ENCODE assay signal across 35 cellular contexts in the genomic region with DNA sequence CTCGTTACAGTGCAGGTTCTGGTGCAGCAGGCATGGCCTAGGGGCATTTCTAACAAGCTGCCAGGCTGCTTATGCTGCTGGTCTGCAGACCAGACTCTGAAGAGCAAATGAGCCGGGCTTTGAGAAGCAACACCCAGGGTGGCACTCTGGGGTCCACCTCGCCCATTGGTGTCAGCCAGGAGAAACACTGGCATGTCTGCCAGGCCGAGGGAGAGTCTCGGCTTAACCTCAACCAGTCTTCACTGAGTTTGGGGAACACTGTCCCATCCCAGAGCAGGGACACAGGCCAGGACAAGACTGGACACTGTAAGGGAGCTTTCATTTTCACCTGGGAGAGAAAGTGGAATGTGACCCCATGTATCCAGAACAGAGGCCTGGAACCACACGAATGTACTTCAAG.
"Had no signal": no experiment of that assay in that cellular context is flagged by ENCODE, and none has a peak within 500 bp of the region (broad histone marks: within the 10 kb centered on the region; RNA-seq: fewer than 3 reads in every experiment).

No MANE protein-coding gene starts in this region.

- H3K27me3 Mint-ChIP-seq: activated B cell treated with CpG ODN at 0.5 μM for 24 hours; activated CD4-positive, alpha-beta memory T cell treated with anti-CD3 and anti-CD28 coated beads, Interleukin-2, amount 10 ng/mL, durations not matched to agents 7 days and 5 days; activated CD4-positive, alpha-beta T cell treated with anti-CD3 and anti-CD28 coated beads, Interleukin-2, amount 10 ng/mL, durations not matched to agents 24 days and 14 days; activated CD8-positive, alpha-beta memory T cell treated with anti-CD3 and anti-CD28 coated beads, Interleukin-2, amount 10 ng/mL, durations not matched to agents 7 days and 5 days; activated naive CD4-positive, alpha-beta T cell treated with anti-CD3 and anti-CD28 coated beads, Interleukin-2, amount 10 ng/mL, durations not matched to agents 7 days and 5 days; activated naive CD8-positive, alpha-beta T cell treated with anti-CD3 and anti-CD28 coated beads, Interleukin-2, amount 10 ng/mL, durations not matched to agents 7 days and 5 days; activated naive CD8-positive, alpha-beta T cell treated with anti-CD3 and anti-CD28 coated beads, Interleukin-2, amount 50 U/mL, for 24 hours; activated T-cell treated with anti-CD3 and anti-CD28 coated beads, Interleukin-2, amount 50 U/mL, for 24 hours had no signal

- H3K36me3 Mint-ChIP-seq: activated CD8-positive, alpha-beta memory T cell treated with anti-CD3 and anti-CD28 coated beads, Interleukin-2, amount 10 ng/mL, durations not matched to agents 7 days and 5 days; activated naive CD4-positive, alpha-beta T cell treated with anti-CD3 and anti-CD28 coated beads, Interleukin-2, amount 10 ng/mL, durations not matched to agents 7 days and 5 days; activated naive CD4-positive, alpha-beta T cell treated with anti-CD3 and anti-CD28 coated beads, Interleukin-2, amount 50 U/mL, for 24 hours; activated naive CD8-positive, alpha-beta T cell; activated naive CD8-positive, alpha-beta T cell treated with anti-CD3 and anti-CD28 coated beads, Interleukin-2, amount 10 ng/mL, durations not matched to agents 7 days and 5 days had no signal

- H3K9me3 Mint-ChIP-seq: activated B cell treated with CpG ODN at 0.5 μM for 24 hours; activated CD4-positive, alpha-beta memory T cell treated with anti-CD3 and anti-CD28 coated beads, Interleukin-2, amount 10 ng/mL, durations not matched to agents 7 days and 5 days; activated CD4-positive, alpha-beta T cell treated with anti-CD3 and anti-CD28 coated beads, Interleukin-2, amount 10 ng/mL, durations not matched to agents 24 days and 14 days; activated naive CD4-positive, alpha-beta T cell treated with anti-CD3 and anti-CD28 coated beads, Interleukin-2, amount 10 ng/mL, durations not matched to agents 7 days and 5 days; activated naive CD4-positive, alpha-beta T cell treated with anti-CD3 and anti-CD28 coated beads, Interleukin-2, amount 50 U/mL, for 24 hours; activated naive CD8-positive, alpha-beta T cell treated with anti-CD3 and anti-CD28 coated beads, Interleukin-2, amount 10 ng/mL, durations not matched to agents 7 days and 5 days; activated naive CD8-positive, alpha-beta T cell treated with anti-CD3 and anti-CD28 coated beads, Interleukin-2, amount 50 U/mL, for 24 hours; activated T-cell treated with anti-CD3 and anti-CD28 coated beads, Interleukin-2, amount 50 U/mL, for 24 hours; activated T-helper 2 cell treated with anti-CD3 and anti-CD28 coated beads, Interferon-gamma antibody, Interleukin-2, Interleukin-4, amounts not matched to agents 10 μg/mL and 5 μg/mL and 100 μg/mL, durations not matched to agents 14 hours and 24 hours and 36 hours; T-helper 1 cell treated with Interleukin-12 subunit alpha and Interleukin-12 subunit beta and Interleukin-4 antibody, amounts not matched to agents 30 μg/mL and 1 μg/mL, for 36 hours; T-helper 2 cell treated with Interferon-gamma antibody and Interleukin-4, amounts not matched to agents 5 μg/mL and 100 μg/mL, for 36 hours had no signal

- H3K27me3 ChIP-seq: ascending aorta, brain microvascular endothelial cell, breast epithelium had no signal

- H3K4me3 Mint-ChIP-seq: activated B cell treated with CpG ODN at 0.5 μM for 24 hours; activated CD4-positive, alpha-beta memory T cell treated with anti-CD3 and anti-CD28 coated beads, Interleukin-2, amount 10 ng/mL, durations not matched to agents 7 days and 5 days; activated CD4-positive, alpha-beta T cell treated with anti-CD3 and anti-CD28 coated beads, Interleukin-2, amount 10 ng/mL, durations not matched to agents 24 days and 14 days; activated CD8-positive, alpha-beta memory T cell treated with anti-CD3 and anti-CD28 coated beads, Interleukin-2, amount 10 ng/mL, durations not matched to agents 7 days and 5 days; activated CD8-positive, alpha-beta T cell treated with anti-CD3 and anti-CD28 coated beads, Interleukin-2, amount 10 ng/mL, durations not matched to agents 7 days and 5 days; activated naive CD4-positive, alpha-beta T cell treated with anti-CD3 and anti-CD28 coated beads, Interleukin-2, amount 10 ng/mL, durations not matched to agents 7 days and 5 days; activated naive CD4-positive, alpha-beta T cell treated with anti-CD3 and anti-CD28 coated beads, Interleukin-2, amount 50 U/mL, for 24 hours; activated naive CD8-positive, alpha-beta T cell; activated naive CD8-positive, alpha-beta T cell treated with anti-CD3 and anti-CD28 coated beads, Interleukin-2, amount 10 ng/mL, durations not matched to agents 7 days and 5 days; activated naive CD8-positive, alpha-beta T cell treated with anti-CD3 and anti-CD28 coated beads, Interleukin-2, amount 50 U/mL, for 24 hours; activated T-cell treated with anti-CD3 and anti-CD28 coated beads, Interleukin-2, amount 50 U/mL, for 24 hours; T-helper 1 cell treated with Interleukin-12 subunit alpha and Interleukin-12 subunit beta and Interleukin-4 antibody, amounts not matched to agents 30 μg/mL and 1 μg/mL, for 36 hours; T-helper 2 cell treated with Interferon-gamma antibody and Interleukin-4, amounts not matched to agents 5 μg/mL and 100 μg/mL, for 36 hours had no signal

- H3K4me1 ChIP-seq: ascending aorta, breast epithelium had no signal

- H3K4me3 ChIP-seq: ascending aorta, breast epithelium had no signal

- H3K36me3 ChIP-seq: breast epithelium had no signal

- H3K27ac Mint-ChIP-seq: activated B cell treated with CpG ODN at 0.5 μM for 24 hours; activated CD4-positive, alpha-beta memory T cell treated with anti-CD3 and anti-CD28 coated beads, Interleukin-2, amount 10 ng/mL, durations not matched to agents 7 days and 5 days; activated CD4-positive, alpha-beta T cell treated with anti-CD3 and anti-CD28 coated beads, Interleukin-2, amount 10 ng/mL, durations not matched to agents 24 days and 14 days; activated CD8-positive, alpha-beta memory T cell treated with anti-CD3 and anti-CD28 coated beads, Interleukin-2, amount 10 ng/mL, durations not matched to agents 7 days and 5 days; activated CD8-positive, alpha-beta T cell treated with anti-CD3 and anti-CD28 coated beads, Interleukin-2, amount 10 ng/mL, durations not matched to agents 7 days and 5 days; activated naive CD4-positive, alpha-beta T cell treated with anti-CD3 and anti-CD28 coated beads, Interleukin-2, amount 10 ng/mL, durations not matched to agents 7 days and 5 days; activated naive CD4-positive, alpha-beta T cell treated with anti-CD3 and anti-CD28 coated beads, Interleukin-2, amount 50 U/mL, for 24 hours; activated naive CD8-positive, alpha-beta T cell; activated naive CD8-positive, alpha-beta T cell treated with anti-CD3 and anti-CD28 coated beads, Interleukin-2, amount 10 ng/mL, durations not matched to agents 7 days and 5 days; activated naive CD8-positive, alpha-beta T cell treated with anti-CD3 and anti-CD28 coated beads, Interleukin-2, amount 50 U/mL, for 24 hours; activated T-cell treated with anti-CD3 and anti-CD28 coated beads, Interleukin-2, amount 50 U/mL, for 24 hours; activated T-helper 2 cell treated with anti-CD3 and anti-CD28 coated beads, Interferon-gamma antibody, Interleukin-2, Interleukin-4, amounts not matched to agents 10 μg/mL and 5 μg/mL and 100 μg/mL, durations not matched to agents 14 hours and 24 hours and 36 hours; T-helper 1 cell treated with Interleukin-12 subunit alpha and Interleukin-12 subunit beta and Interleukin-4 antibody, amounts not matched to agents 30 μg/mL and 1 μg/mL, for 36 hours; T-helper 2 cell treated with Interferon-gamma antibody and Interleukin-4, amounts not matched to agents 5 μg/mL and 100 μg/mL, for 36 hours had no signal

- H3K4me1 Mint-ChIP-seq: activated B cell treated with CpG ODN at 0.5 μM for 24 hours; activated CD4-positive, alpha-beta memory T cell treated with anti-CD3 and anti-CD28 coated beads, Interleukin-2, amount 10 ng/mL, durations not matched to agents 7 days and 5 days; activated CD4-positive, alpha-beta T cell treated with anti-CD3 and anti-CD28 coated beads, Interleukin-2, amount 10 ng/mL, durations not matched to agents 24 days and 14 days; activated CD8-positive, alpha-beta memory T cell treated with anti-CD3 and anti-CD28 coated beads, Interleukin-2, amount 10 ng/mL, durations not matched to agents 7 days and 5 days; activated naive CD4-positive, alpha-beta T cell treated with anti-CD3 and anti-CD28 coated beads, Interleukin-2, amount 10 ng/mL, durations not matched to agents 7 days and 5 days; activated naive CD4-positive, alpha-beta T cell treated with anti-CD3 and anti-CD28 coated beads, Interleukin-2, amount 50 U/mL, for 24 hours; activated naive CD8-positive, alpha-beta T cell treated with anti-CD3 and anti-CD28 coated beads, Interleukin-2, amount 10 ng/mL, durations not matched to agents 7 days and 5 days; activated naive CD8-positive, alpha-beta T cell treated with anti-CD3 and anti-CD28 coated beads, Interleukin-2, amount 50 U/mL, for 24 hours had no signal

- H3K27ac ChIP-seq: ascending aorta, brain microvascular endothelial cell, breast epithelium, VCaP had no signal

- H3K9me3 ChIP-seq: ascending aorta, breast epithelium had no signal

- DNase-seq: activated B cell treated with CpG ODN at 0.5 μM for 24 hours; activated CD4-positive, alpha-beta memory T cell treated with anti-CD3 and anti-CD28 coated beads, Interleukin-2, amount 10 ng/mL, durations not matched to agents 7 days and 5 days; activated CD4-positive, alpha-beta T cell treated with anti-CD3 and anti-CD28 coated beads for 4 hours; activated CD4-positive, alpha-beta T cell treated with anti-CD3 and anti-CD28 coated beads, Interleukin-2, amount 10 ng/mL, durations not matched to agents 24 days and 14 days; activated CD4-positive, alpha-beta T cell treated with anti-CD3 and anti-CD28 coated beads, Interleukin-2, amount 50 U/mL, for 1 hour; activated CD4-positive, alpha-beta T cell treated with anti-CD3 and anti-CD28 coated beads, Interleukin-2, amount 50 U/mL, for 4 hours; activated CD4-positive, CD25-positive, alpha-beta regulatory T cell treated with anti-CD3 and anti-CD28 coated beads, Interleukin-2, amount 50 U/mL, for 72 hours; activated CD8-positive, alpha-beta memory T cell treated with anti-CD3 and anti-CD28 coated beads for 24 hours; activated CD8-positive, alpha-beta memory T cell treated with anti-CD3 and anti-CD28 coated beads, Interleukin-2, amount 10 ng/mL, durations not matched to agents 7 days and 5 days; activated CD8-positive, alpha-beta memory T cell treated with anti-CD3 and anti-CD28 coated beads, Interleukin-2, amount 50 U/mL, for 48 hours; activated CD8-positive, alpha-beta T cell treated with anti-CD3 and anti-CD28 coated beads, Interleukin-2, amount 10 ng/mL, durations not matched to agents 7 days and 5 days; activated effector memory CD4-positive, alpha-beta T cell treated with Interleukin-2 at 50 U/mL for 16 hours; activated gamma-delta T cell; activated naive CD4-positive, alpha-beta T cell treated with anti-CD3 and anti-CD28 coated beads, Interleukin-2, amount 10 ng/mL, durations not matched to agents 7 days and 5 days; activated naive CD4-positive, alpha-beta T cell treated with Interleukin-2 at 50 U/mL for 16 hours; activated naive CD8-positive, alpha-beta T cell treated with anti-CD3 and anti-CD28 coated beads, Interleukin-2, amount 10 ng/mL, durations not matched to agents 7 days and 5 days; activated naive CD8-positive, alpha-beta T cell treated with anti-CD3 and anti-CD28 coated beads, Interleukin-2, amount 50 U/mL, for 24 hours; activated T-cell treated with anti-CD3 and anti-CD28 coated beads, Interleukin-2, amount 50 U/mL, for 24 hours; activated T-cell treated with anti-CD3 and anti-CD28 coated beads, Interleukin-2, amount 50 U/mL, for 48 hours; amygdala; anterior cingulate cortex; brain microvascular endothelial cell; central memory CD4-positive, alpha-beta T cell; SW 1271; T-helper 1 cell; T-helper 2 cell; T-helper 9 cell had no signal

- ATAC-seq: activated CD8-positive, alpha-beta memory T cell treated with anti-CD3 and anti-CD28 coated beads, Interleukin-2, amount 10 ng/mL, durations not matched to agents 7 days and 5 days; activated CD8-positive, alpha-beta T cell treated with anti-CD3 and anti-CD28 coated beads, Interleukin-2, amount 10 ng/mL, durations not matched to agents 7 days and 5 days; activated naive CD8-positive, alpha-beta T cell treated with anti-CD3 and anti-CD28 coated beads, Interleukin-2, amount 50 U/mL, for 24 hours had no signal
